ENCODE assay signal across 10 cellular contexts in genomic region chr3:131053021-131053420, GRCh38. TPM values are rescaled to one million over a fixed set of nuclear protein-coding genes. Genes with fewer than 3 reads are reported as not detected.
A peak's percentile ranks its signal among the peaks of the same experiment; 100 is the strongest.
DNase-seq lines count a peak whose midpoint lies in the region; ATAC-seq, FAIRE-seq and TF ChIP-seq lines count a peak whose summit lies in the region.
"Had no signal": no experiment of that assay in that cellular context is flagged by ENCODE, and none has a peak within 500 bp of the region (broad histone marks: within the 10 kb centered on the region; RNA-seq: fewer than 3 reads in every experiment).

No MANE protein-coding gene starts in this region.

- H4K20me1 ChIP-seq in HepG2 (ENCODE audit: insufficient read depth, low read length): no peaks in the 10 kb centered on the region

- no peak for TF ChIP-seq POLR2A in HepG2 (IDR thresholded peaks at IDR 0.05; ENCODE audit: insufficient read depth in 1 of 2, low read depth in 2 of 2, low read length in 2 of 2)
- TF ChIP-seq POLR2A in GM12892 (IDR thresholded peaks at IDR 0.05; ENCODE audit: low read depth, low read length): no peak

- POLR2A ChIA-PET in HepG2 (lab: Yijun Ruan, JAX): no interaction called here

- H3K4me1 ChIP-seq in HepG2 (ENCODE audit: insufficient read depth, low read length): peaks cover 4% of the 10 kb centered on the region; the same call in 1 of the 2 replicates
- H3K4me1 ChIP-seq: vagina had no signal

- TF ChIP-seq RAD21 in HepG2 (CRISPR knock-in tag; IDR thresholded peaks at IDR 0.05): no peak

- H3K4me2 ChIP-seq in HepG2 (ENCODE audit: low read depth, low read length): no peak overlapping the region

- no peaks in the 10 kb centered on the region for H3K9me3 ChIP-seq in HepG2 (ENCODE audit: low read length)
- H3K9me3 ChIP-seq: vagina had no signal

- CTCF ChIA-PET in HepG2 (lab: Yijun Ruan, JAX; ENCODE audit: low intra/inter-chr PET ratio, low total read pairs): no interaction called here

- H3K27me3 ChIP-seq in HepG2 (ENCODE audit: control insufficient read depth in 1 of 2, insufficient read depth in 2 of 2, low read length in 2 of 2): no peaks in the 10 kb centered on the region
- H3K27me3 ChIP-seq: vagina had no signal

- H3K79me2 ChIP-seq in HepG2 (ENCODE audit: insufficient read depth, low read length): no peaks in the 10 kb centered on the region

- TF ChIP-seq EP300 in HepG2 (IDR thresholded peaks at IDR 0.05; ENCODE audit: low read depth in 2 of 2, low read length in 2 of 2): no peak
- TF ChIP-seq EP300 in HepG2 (CRISPR knock-in tag; IDR thresholded peaks at IDR 0.05; ENCODE audit: borderline replicate concordance): no peak

- no peaks in the 10 kb centered on the region for H3K36me3 ChIP-seq in HepG2 (replicated peaks in 1 of 2; ENCODE audit: control insufficient read depth in 1 of 2, insufficient read depth in 2 of 2, low read length in 2 of 2)
- H3K36me3 ChIP-seq: vagina had no signal

- DNase-seq in COR-L47 (lab: John Stamatoyannopoulos, UW): peak; percentile 22
- DNase-seq in Kasumi-1 (lab: John Stamatoyannopoulos, UW): peak; percentile 5 to 39
- peak; percentile 23 for DNase-seq in astrocyte of the cerebellum (ENCODE audit: low read depth)
- DNase-seq in HepG2 (ENCODE audit: low spot score): no peak
- DNase-seq in CD1c-positive myeloid dendritic cell (ENCODE audit: extremely low spot score): no peak
- no peak for DNase-seq in NCI-H1092 (lab: John Stamatoyannopoulos, UW)
- DNase-seq in GM12892 (ENCODE audit: insufficient read length): no peak
- no peak for DNase-seq in ureter (ENCODE audit: low spot score)

- no peak overlapping the region for H3K9ac ChIP-seq in HepG2 (ENCODE audit: insufficient read depth, low read depth, low read length)

- ATAC-seq in HepG2: no peak
- ATAC-seq: esophagus mucosa had no signal

- peak; percentile 34 for TF ChIP-seq CTCF in astrocyte of the cerebellum (IDR thresholded peaks at IDR 0.05; ENCODE audit: low read depth, low read length, missing control alignments)
- TF ChIP-seq CTCF in HepG2 (CRISPR knock-in tag; IDR thresholded peaks at IDR 0.05): no peak

- H3K27ac ChIP-seq in HepG2 (ENCODE audit: extremely low read length, insufficient read depth, low read length): no peak overlapping the region
- H3K27ac ChIP-seq: vagina had no signal

- in situ Hi-C loops in astrocyte of the cerebellum (cut with HindIII; ENCODE audit: low sequenced_read_pairs) (loop anchor here (25.0 kb wide), 1 partner anchor 984 kb away; the partner anchor contains the start of gene CPNE4), HepG2 (cut with HindIII; ENCODE audit: extremely low pct_ligation_motif_present, low pct_unique_long_range_greater_than_20kb) (no loop called here)

- H3K4me3 ChIP-seq in astrocyte of the cerebellum (ENCODE audit: low read depth, low read length) (no peak overlapping the region), HepG2 (replicated peaks in 1 of 3; ENCODE audit: insufficient read depth in 1 of 3, low read depth in 2 of 3, low read length in 3 of 3) (no peak overlapping the region)
- H3K4me3 ChIP-seq: vagina had no signal

- intact Hi-C loops in HepG2 (cut with micrococcal nuclease; ENCODE audit: unreplicated experiment): no loop called here

- 32% methylated on average over 2 of the region's 2 CpGs for WGBS in HepG2 (ENCODE audit: low lambda C conversion rate)

- FAIRE-seq in HepG2 (lab: Jason Lieb, UNC): peak; percentile 36
- no peak for FAIRE-seq in GM12892 (lab: Jason Lieb, UNC)

- no TSS peak for BruUV-seq in HepG2 (replicated peaks; lab: Mats Ljungman, UMichigan)

- no peak overlapping the region for H2AFZ ChIP-seq in HepG2 (ENCODE audit: low read length)

TF ChIP-seq in HepG2, 621 proteins besides CTCF, POLR2A, EP300 and RAD21 (continues in another document):
- TF ChIP-seq FLYWCH1 (CRISPR knock-in tag; IDR thresholded peaks at IDR 0.05): no peak
- TF ChIP-seq ZNF124 (CRISPR knock-in tag; IDR thresholded peaks at IDR 0.05): no peak
- no peak for TF ChIP-seq ZNF292 (CRISPR knock-in tag; IDR thresholded peaks at IDR 0.05; ENCODE audit: borderline replicate concordance, low read depth)
- no peak for TF ChIP-seq CREB1 (IDR thresholded peaks at IDR 0.05)
- no peak for TF ChIP-seq CREB1 (CRISPR knock-in tag; IDR thresholded peaks at IDR 0.05)
- no peak for TF ChIP-seq ZNF710 (CRISPR knock-in tag; IDR thresholded peaks at IDR 0.05; ENCODE audit: borderline replicate concordance)
- TF ChIP-seq STAG1 (CRISPR knock-in tag; IDR thresholded peaks at IDR 0.05): peak; percentile 33

RNA-seq across cellular contexts. Expression of gene NEK11, which starts 26.3 kb away (rescaled TPM):
- total RNA-seq in HepG2 (2016; rRNA removed; fragmentation: Illumina TruSeq; extraction: Trizol): 2.2 and 2.4 TPM in 2 replicates
- total RNA-seq in HepG2 (2016; cell fraction: cytosol; rRNA removed; fragmentation: Illumina TruSeq; extraction: Trizol; ENCODE audit: low read depth): 1.7 and 3.1 TPM in 2 replicates
- total RNA-seq in HepG2 (2016; cell fraction: insoluble cytoplasmic fraction; rRNA removed; fragmentation: Illumina TruSeq; extraction: Trizol): 2.0 and 2.5 TPM in 2 replicates
- total RNA-seq in HepG2 (2016; cell fraction: membrane; rRNA removed; fragmentation: Illumina TruSeq; extraction: Trizol): 1.8 and 2.9 TPM in 2 replicates
- 3.3 and 4.4 TPM in 2 replicates for total RNA-seq in HepG2 (2016; cell fraction: nucleus; rRNA removed; fragmentation: Illumina TruSeq; extraction: Trizol)
- 0.95 and 1.4 TPM in 2 replicates for polyA plus RNA-seq in HepG2 (2011; rRNA removed)
- polyA plus RNA-seq in HepG2 (2011; cell fraction: cytosol; rRNA removed): 0.50 and 0.69 TPM in 2 replicates
- 0.72 and 1.5 TPM in 2 replicates for polyA plus RNA-seq in HepG2 (2011; cell fraction: nucleus; rRNA removed)
- 1.4 TPM in 2 replicates for polyA plus RNA-seq in HepG2 (2012)
- polyA plus RNA-seq in HepG2 (2016; cell fraction: cytosol; fragmentation: Illumina TruSeq; extraction: Trizol; ENCODE audit: low read depth): 0.18 and 0.33 TPM in 2 replicates
- polyA plus RNA-seq in HepG2 (2016; cell fraction: insoluble cytoplasmic fraction; fragmentation: Illumina TruSeq; extraction: Trizol; ENCODE audit: low read depth): 2.0 and 2.7 TPM in 2 replicates
- 0.45 and 0.68 TPM in 2 replicates for polyA plus RNA-seq in HepG2 (2016; cell fraction: membrane; fragmentation: Illumina TruSeq; extraction: Trizol; ENCODE audit: low read depth)
- polyA plus RNA-seq in HepG2 (2016; cell fraction: nucleus; fragmentation: Illumina TruSeq; extraction: Trizol; ENCODE audit: insufficient read depth, low read depth): 1.6 and 3.0 TPM in 2 replicates
- 1.4 and 1.7 TPM in 2 replicates for polyA minus RNA-seq in HepG2 (2011; rRNA and poly(A)+ RNA removed; ENCODE audit: low replicate concordance)
- polyA minus RNA-seq in HepG2 (2011; cell fraction: cytosol; rRNA and poly(A)+ RNA removed): 0.49 and 0.97 TPM in 2 replicates
- 5.6 and 8.6 TPM in 2 replicates for polyA minus RNA-seq in HepG2 (2011; cell fraction: nucleus; rRNA and poly(A)+ RNA removed)
- polyA plus RNA-seq in GM12892 (2012; ENCODE audit: missing spikeins): 0.83 TPM
- total RNA-seq in ureter: 10.2 TPM

RNA-seq across cellular contexts. Expression of gene ASTE1, which starts 26.4 kb away (rescaled TPM):
- total RNA-seq in HepG2 (2016; rRNA removed; fragmentation: Illumina TruSeq; extraction: Trizol) (7.9 and 10.5 TPM in 2 replicates), ureter (12.8 TPM)
- total RNA-seq in HepG2 (2016; cell fraction: cytosol; rRNA removed; fragmentation: Illumina TruSeq; extraction: Trizol; ENCODE audit: low read depth): 1.8 and 2.2 TPM in 2 replicates
- total RNA-seq in HepG2 (2016; cell fraction: insoluble cytoplasmic fraction; rRNA removed; fragmentation: Illumina TruSeq; extraction: Trizol): 8.1 and 10.2 TPM in 2 replicates
- total RNA-seq in HepG2 (2016; cell fraction: membrane; rRNA removed; fragmentation: Illumina TruSeq; extraction: Trizol): 4.4 TPM in 2 replicates
- total RNA-seq in HepG2 (2016; cell fraction: nucleus; rRNA removed; fragmentation: Illumina TruSeq; extraction: Trizol): 13.7 and 13.8 TPM in 2 replicates
- 4.0 and 4.7 TPM in 2 replicates for polyA plus RNA-seq in HepG2 (2011; rRNA removed)
- polyA plus RNA-seq in HepG2 (2011; cell fraction: cytosol; rRNA removed): 2.1 and 3.6 TPM in 2 replicates
- polyA plus RNA-seq in HepG2 (2011; cell fraction: nucleus; rRNA removed): 3.7 and 4.4 TPM in 2 replicates
- 2.9 and 4.1 TPM in 2 replicates for polyA plus RNA-seq in HepG2 (2012)
- 0.62 and 1.4 TPM in 2 replicates for polyA plus RNA-seq in HepG2 (2016; cell fraction: cytosol; fragmentation: Illumina TruSeq; extraction: Trizol; ENCODE audit: low read depth)
- 7.2 and 7.5 TPM in 2 replicates for polyA plus RNA-seq in HepG2 (2016; cell fraction: insoluble cytoplasmic fraction; fragmentation: Illumina TruSeq; extraction: Trizol; ENCODE audit: low read depth)
- 0.92 and 2.1 TPM in 2 replicates for polyA plus RNA-seq in HepG2 (2016; cell fraction: membrane; fragmentation: Illumina TruSeq; extraction: Trizol; ENCODE audit: low read depth)
- 5.3 and 5.6 TPM in 2 replicates for polyA plus RNA-seq in HepG2 (2016; cell fraction: nucleus; fragmentation: Illumina TruSeq; extraction: Trizol; ENCODE audit: insufficient read depth, low read depth)
- 10.8 and 15.6 TPM in 2 replicates for polyA minus RNA-seq in HepG2 (2011; rRNA and poly(A)+ RNA removed; ENCODE audit: low replicate concordance)
- polyA minus RNA-seq in HepG2 (2011; cell fraction: cytosol; rRNA and poly(A)+ RNA removed): 2.8 and 2.9 TPM in 2 replicates
- polyA minus RNA-seq in HepG2 (2011; cell fraction: nucleus; rRNA and poly(A)+ RNA removed): 23.7 and 28.5 TPM in 2 replicates
- polyA plus RNA-seq in GM12892 (2012; ENCODE audit: missing spikeins): 4.6 TPM

Comparison
In these comparisons a context has a peak if more than half of its experiments do, and no peak if none do; other contexts are left out.
1. DNase-seq: peak in COR-L47 (single experiment), Kasumi-1 (2 of 2) and astrocyte of the cerebellum (single experiment); none in HepG2 (single experiment), CD1c-positive myeloid dendritic cell (single experiment), NCI-H1092 (single experiment), GM12892 (single experiment) and ureter (single experiment).